In the genomic region with DNA sequence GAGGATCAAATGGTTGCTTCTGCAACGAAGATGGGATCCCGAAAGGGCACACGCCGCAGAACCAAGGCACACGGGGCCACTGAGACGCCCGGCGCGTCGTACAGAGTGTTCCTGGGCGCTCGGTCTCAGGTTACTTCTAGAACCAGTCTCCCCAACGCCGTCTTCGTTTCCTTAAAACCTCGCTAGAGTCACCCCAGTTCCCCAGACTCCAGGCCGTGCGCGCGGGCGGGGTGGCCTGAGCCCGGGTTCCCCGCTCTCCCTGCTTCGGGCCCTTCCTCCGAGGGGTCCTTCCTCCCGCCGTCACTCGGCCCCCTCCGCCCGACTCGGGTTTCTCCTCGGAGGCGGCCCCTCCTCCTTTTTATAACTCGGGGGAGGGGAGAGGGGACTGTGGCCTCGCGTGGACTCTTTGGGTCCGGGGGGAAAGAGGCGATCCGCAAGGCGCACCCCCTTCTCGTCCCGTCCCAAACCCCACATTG, we compare ENCODE assay signal across 8 cellular contexts. TPM values are rescaled to one million over a fixed set of nuclear protein-coding genes. Genes with fewer than 3 reads are reported as not detected.
DNase-seq lines count a peak whose midpoint lies in the region; ATAC-seq and TF ChIP-seq lines count a peak whose summit lies in the region.

No MANE protein-coding gene starts in this region.

- peak overlapping the region; percentile 67 to 91 for H3K4me3 ChIP-seq in CD4-positive, alpha-beta memory T cell (ENCODE audit: low read length in 2 of 2)
- H3K4me3 ChIP-seq in mucosa of stomach (ENCODE audit: low read length) = peak overlapping the region; percentile 67
- H3K4me3 ChIP-seq in thyroid gland (replicated peaks in 1 of 3) = peak overlapping the region; percentile 63 to 93 (median 87)

- no peaks in the 10 kb centered on the region for H3K36me3 ChIP-seq in CD4-positive, alpha-beta memory T cell (ENCODE audit: insufficient read depth, low read length)
- H3K36me3 ChIP-seq in mucosa of stomach (ENCODE audit: control insufficient read depth, insufficient read depth, low read length) (no peaks in the 10 kb centered on the region), thyroid gland (no peaks in the 10 kb centered on the region)

- CTCF ChIA-PET in CD4-positive, alpha-beta memory T cell (lab: Charles Lee; ENCODE audit: partially characterized antibody) = no interaction called here
- CTCF ChIA-PET in activated CD8-positive, alpha-beta T cell treated with anti-CD3 and anti-CD28 coated beads, Interleukin-2, amount 10 ng/mL, durations not matched to agents 7 days and 5 days (lab: Charles Lee) = no interaction called here

- ATAC-seq in activated CD8-positive, alpha-beta T cell treated with anti-CD3 and anti-CD28 coated beads, Interleukin-2, amount 10 ng/mL, durations not matched to agents 7 days and 5 days = peak; percentile 27

- peaks cover 8 to 15% (median 10%) of the 10 kb centered on the region in 4 donors for H3K4me1 Mint-ChIP-seq in CD4-positive, alpha-beta memory T cell
- H3K4me1 Mint-ChIP-seq in activated CD8-positive, alpha-beta T cell treated with anti-CD3 and anti-CD28 coated beads, Interleukin-2, amount 10 ng/mL, durations not matched to agents 7 days and 5 days (ENCODE audit: low read depth) = peaks cover 13% of the 10 kb centered on the region

- no peak for TF ChIP-seq CTCF in thyroid gland (IDR thresholded peaks at IDR 0.05)

- peak overlapping the region; percentile 85 to 96 (median 92) for H3K4me3 Mint-ChIP-seq in CD4-positive, alpha-beta memory T cell
- H3K4me3 Mint-ChIP-seq in activated CD8-positive, alpha-beta T cell treated with anti-CD3 and anti-CD28 coated beads, Interleukin-2, amount 10 ng/mL, durations not matched to agents 7 days and 5 days = peak overlapping the region; percentile 73

- peaks cover 21% of the 10 kb centered on the region for H3K4me1 ChIP-seq in CD4-positive, alpha-beta memory T cell (ENCODE audit: insufficient read depth, low read length)
- peaks cover 12% of the 10 kb centered on the region for H3K4me1 ChIP-seq in mucosa of stomach (ENCODE audit: control insufficient read depth, insufficient read depth, low read length)
- H3K4me1 ChIP-seq in thyroid gland = peaks cover 16 to 30% of the 10 kb centered on the region in 2 donors

- peaks cover 3 to 5% of the 10 kb centered on the region in 2 donors for H3K27me3 Mint-ChIP-seq in CD4-positive, alpha-beta memory T cell
- H3K27me3 Mint-ChIP-seq in activated CD8-positive, alpha-beta T cell treated with anti-CD3 and anti-CD28 coated beads, Interleukin-2, amount 10 ng/mL, durations not matched to agents 7 days and 5 days (ENCODE audit: low read depth) = peaks cover 42% of the 10 kb centered on the region

- H3K9me3 ChIP-seq in CD4-positive, alpha-beta memory T cell (ENCODE audit: control insufficient read depth in 1 of 2, low read length in 2 of 2) = no peaks in the 10 kb centered on the region
- no peaks in the 10 kb centered on the region for H3K9me3 ChIP-seq in mucosa of stomach (ENCODE audit: control insufficient read depth, low read length)
- H3K9me3 ChIP-seq in thyroid gland = no peaks in the 10 kb centered on the region

- POLR2A ChIA-PET in CD4-positive, alpha-beta memory T cell (lab: Charles Lee; ENCODE audit: partially characterized antibody) = no interaction called here
- POLR2A ChIA-PET in activated CD8-positive, alpha-beta T cell treated with anti-CD3 and anti-CD28 coated beads, Interleukin-2, amount 10 ng/mL, durations not matched to agents 7 days and 5 days (lab: Charles Lee) = no interaction called here

- DNase-seq in CD4-positive, alpha-beta memory T cell = peak; percentile 36 to 58 (median 40)
- DNase-seq in H4 (ENCODE audit: low spot score) (peak; percentile 21), MV-4-11 (lab: John Stamatoyannopoulos, UW) (peak; percentile 17), erythroblast (lab: John Stamatoyannopoulos, UW) (peak; percentile 27 to 39), thyroid gland (peak; percentile 71 to 77), mesenteric fat pad (ENCODE audit: low spot score) (no peak)
- DNase-seq in activated CD8-positive, alpha-beta T cell treated with anti-CD3 and anti-CD28 coated beads, Interleukin-2, amount 10 ng/mL, durations not matched to agents 7 days and 5 days = peak; percentile 38

- intact Hi-C loops in CD4-positive, alpha-beta memory T cell (cut with micrococcal nuclease) = loop anchor here (1.0 to 10.0 kb wide), 8 partner anchors 146 to 1658 kb away; partner anchors contain the start of genes ALS2, BMPR2, NOP58 and STRADB
- intact Hi-C loops in thyroid gland (cut with DNase I) = loop anchor here (5.0 kb wide), 1 partner anchor 251 kb away; the partner anchor contains the start of gene ALS2

- TF ChIP-seq POLR2A in erythroblast (IDR thresholded peaks at IDR 0.05; ENCODE audit: low read length) (no peak), thyroid gland (IDR thresholded peaks at IDR 0.05) (peak in 1 of 2 donors; percentile 36)

- WGBS in thyroid gland, 2 donors = 0% methylated on average over 34 to 39 of the region's 42 CpGs

- peak overlapping the region; percentile 15 for H3K27ac ChIP-seq in CD4-positive, alpha-beta memory T cell (ENCODE audit: low read depth, low read length)
- peak overlapping the region; percentile 91 to 99 (median 98) for H3K27ac ChIP-seq in thyroid gland

- no peaks in the 10 kb centered on the region for H3K9me3 Mint-ChIP-seq in CD4-positive, alpha-beta memory T cell
- no peaks in the 10 kb centered on the region for H3K9me3 Mint-ChIP-seq in activated CD8-positive, alpha-beta T cell treated with anti-CD3 and anti-CD28 coated beads, Interleukin-2, amount 10 ng/mL, durations not matched to agents 7 days and 5 days (ENCODE audit: insufficient read depth)

- H3K27me3 ChIP-seq in CD4-positive, alpha-beta memory T cell (ENCODE audit: insufficient read depth, low read length) = peaks cover 26% of the 10 kb centered on the region
- H3K27me3 ChIP-seq in mucosa of stomach (ENCODE audit: control insufficient read depth, insufficient read depth, low read length) (peaks cover 36% of the 10 kb centered on the region), thyroid gland (no peaks in the 10 kb centered on the region)

- peaks cover 0 to 9% of the 10 kb centered on the region in 2 donors for H3K36me3 Mint-ChIP-seq in CD4-positive, alpha-beta memory T cell
- H3K36me3 Mint-ChIP-seq in activated CD8-positive, alpha-beta T cell treated with anti-CD3 and anti-CD28 coated beads, Interleukin-2, amount 10 ng/mL, durations not matched to agents 7 days and 5 days (ENCODE audit: low read depth) = no peaks in the 10 kb centered on the region

- H3K9ac ChIP-seq in mucosa of stomach (ENCODE audit: low read length) = peak overlapping the region; percentile 69

- H3K27ac Mint-ChIP-seq in CD4-positive, alpha-beta memory T cell = peak overlapping the region; percentile 51 to 91 (median 83)
- no peak overlapping the region for H3K27ac Mint-ChIP-seq in activated CD8-positive, alpha-beta T cell treated with anti-CD3 and anti-CD28 coated beads, Interleukin-2, amount 10 ng/mL, durations not matched to agents 7 days and 5 days

RNA-seq across cellular contexts. Expression of gene FZD7, which starts 0.8 kb away (rescaled TPM):
- under 1 TPM; 0.47 to 0.61 TPM for total RNA-seq in CD4-positive, alpha-beta memory T cell
- polyA plus RNA-seq in CD4-positive, alpha-beta memory T cell = not detected
- 19.0 and 25.2 TPM in 2 replicates for total RNA-seq in H4 (2014; rRNA removed; shearing (Covaris generic))
- total RNA-seq in activated CD8-positive, alpha-beta T cell treated with anti-CD3 and anti-CD28 coated beads, Interleukin-2, amount 10 ng/mL, durations not matched to agents 7 days and 5 days = under 1 TPM in 1 of 2 experiments, not detected in 1; 0.08 TPM
- total RNA-seq in thyroid gland (10 to 100 TPM; 10.1 to 23.6 (median 10.9) TPM), mesenteric fat pad (7.8 TPM)

RNA-seq across cellular contexts. Expression of gene KIAA2012, which starts 40.2 kb away (rescaled TPM):
- total RNA-seq in CD4-positive, alpha-beta memory T cell = not detected
- polyA plus RNA-seq in CD4-positive, alpha-beta memory T cell = not detected
- total RNA-seq in H4 (2014; rRNA removed; shearing (Covaris generic)) = not detected in 2 replicates
- not detected for total RNA-seq in activated CD8-positive, alpha-beta T cell treated with anti-CD3 and anti-CD28 coated beads, Interleukin-2, amount 10 ng/mL, durations not matched to agents 7 days and 5 days
- total RNA-seq in thyroid gland = not detected
- not detected for total RNA-seq in mesenteric fat pad
